13 cellular contexts compared by ENCODE assay signal in the genomic region with DNA sequence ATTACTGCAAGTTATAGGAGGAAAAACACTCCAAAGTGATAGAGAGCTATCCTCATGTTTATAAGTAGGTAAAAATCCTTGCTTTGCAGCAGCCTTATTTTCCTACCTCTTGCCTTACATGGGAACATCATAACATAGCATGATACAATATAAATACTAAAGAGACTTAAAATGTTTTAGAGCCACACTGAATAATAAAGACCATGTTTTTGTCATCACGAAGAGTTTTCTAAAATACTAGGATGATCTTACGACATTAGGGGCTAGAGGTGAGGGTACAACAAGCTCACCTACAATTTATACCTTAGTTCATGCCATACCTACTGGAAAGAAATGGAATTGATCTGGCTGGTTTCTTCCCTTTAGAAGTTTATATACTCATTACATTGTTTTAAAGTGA.
DNase-seq lines count a peak whose midpoint lies in the region; ATAC-seq and TF ChIP-seq lines count a peak whose summit lies in the region.
"Had no signal": no experiment of that assay in that cellular context is flagged by ENCODE, and none has a peak within 500 bp of the region (broad histone marks: within the 10 kb centered on the region; RNA-seq: fewer than 3 reads in every experiment).

No MANE protein-coding gene starts in this region.

- H3K36me3 ChIP-seq in A673 (ENCODE audit: insufficient read depth, low read length, poor library complexity, severe bottlenecking): peaks cover 4% of the 10 kb centered on the region
- H3K36me3 ChIP-seq in GM23248 (ENCODE audit: low read depth): no peaks in the 10 kb centered on the region
- H3K36me3 ChIP-seq in mammary epithelial cell (ENCODE audit: insufficient read depth, low read length): peaks cover 11% of the 10 kb centered on the region

- H3K27ac ChIP-seq in A673 (ENCODE audit: low read depth, low read length, poor library complexity, severe bottlenecking): no peak overlapping the region
- H3K27ac ChIP-seq in GM23248: 0 out of 2 replicates have a peak overlapping the region, but pooled peaks have one; percentile 88
- peak overlapping the region; percentile 92 for H3K27ac ChIP-seq in mammary epithelial cell (ENCODE audit: insufficient read depth, low read depth, low read length)

- CTCF ChIA-PET in A673 (lab: Charles Lee): no interaction called here
- CTCF ChIA-PET in mammary epithelial cell (lab: Charles Lee; ENCODE audit: low non-redundant PET): no interaction called here

- H3K4me1 ChIP-seq in A673 (ENCODE audit: insufficient read depth, low read length, poor library complexity, severe bottlenecking): peaks cover 36% of the 10 kb centered on the region
- peaks cover 53% of the 10 kb centered on the region for H3K4me1 ChIP-seq in GM23248 (ENCODE audit: insufficient read depth)
- H3K4me1 ChIP-seq in mammary epithelial cell (ENCODE audit: insufficient read depth, low read length): peaks cover 13% of the 10 kb centered on the region

- BruUV-seq in A673 (replicated peaks; lab: Mats Ljungman, UMichigan): no TSS peak
- BruUV-seq in mammary epithelial cell (replicated peaks; lab: Mats Ljungman, UMichigan): no TSS peak

- H3K9me2 ChIP-seq in GM23248 (ENCODE audit: insufficient read depth): no peaks in the 10 kb centered on the region

- DNase-seq in A673 (ENCODE audit: low spot score): no peak
- no peak for DNase-seq in GM23248
- DNase-seq in mammary epithelial cell: no peak
- DNase-seq in mesothelial cell of epicardium (ENCODE audit: low spot score in 2 of 2, unreplicated experiment in 2 of 2): no peak
- no peak for DNase-seq in effector memory CD8-positive, alpha-beta T cell
- no peak for DNase-seq in activated gamma-delta T cell (lab: John Stamatoyannopoulos, UW)
- DNase-seq in endothelial cell (ENCODE audit: low spot score): no peak
- no peak for DNase-seq in activated CD8-positive, alpha-beta memory T cell treated with anti-CD3 and anti-CD28 coated beads for 24 hours
- DNase-seq: activated CD4-positive, alpha-beta memory T cell treated with anti-CD3 and anti-CD28 coated beads, Interleukin-2, amount 10 ng/mL, durations not matched to agents 7 days and 5 days; activated naive CD4-positive, alpha-beta T cell treated with Interleukin-2 at 50 U/mL for 16 hours; CD4-positive, CD25-positive, alpha-beta regulatory T cell; NCI-H1436 had no signal

- H3K4me3 ChIP-seq in A673 (ENCODE audit: low read depth, low read length, poor library complexity, severe bottlenecking) (peak overlapping the region; percentile 53), GM23248 (peak overlapping the region; percentile 93), mammary epithelial cell (replicated peaks in 1 of 3; ENCODE audit: insufficient read depth in 1 of 3, low read depth in 2 of 3, low read length in 3 of 3) (peak overlapping the region; percentile 57 to 96 (median 94))

- ATAC-seq in effector memory CD8-positive, alpha-beta T cell (replicated peaks): no peak

- H4K20me1 ChIP-seq in GM23248 (ENCODE audit: insufficient read depth) (no peaks in the 10 kb centered on the region), mammary epithelial cell (ENCODE audit: insufficient read depth, low read length) (no peaks in the 10 kb centered on the region)

- peaks cover 43% of the 10 kb centered on the region for H3K4me1 Mint-ChIP-seq in mesothelial cell of epicardium
- H3K4me1 Mint-ChIP-seq in effector memory CD8-positive, alpha-beta T cell (ENCODE audit: low read depth in 2 of 2): peaks cover 7 to 22% of the 10 kb centered on the region in 2 donors
- H3K4me1 Mint-ChIP-seq in endothelial cell (ENCODE audit: unreplicated experiment): peaks cover 2% of the 10 kb centered on the region

- TF ChIP-seq CTCF in A673 (conservative IDR thresholded peaks at IDR 0.05; ENCODE audit: low read depth, low read length): no peak
- TF ChIP-seq CTCF in mammary epithelial cell (conservative IDR thresholded peaks at IDR 0.05 in 1 of 2, IDR thresholded peaks at IDR 0.05 in 1 of 2; ENCODE audit: extremely low read depth in 1 of 2, insufficient read depth in 1 of 2, low read depth in 1 of 2, low read length in 2 of 2): peak; percentile 10 to 18
- no peak for TF ChIP-seq CTCF in mesothelial cell of epicardium (IDR thresholded peaks at IDR 0.05; ENCODE audit: unreplicated experiment)
- no peak for TF ChIP-seq CTCF in endothelial cell (IDR thresholded peaks at IDR 0.05; ENCODE audit: unreplicated experiment)

- no peaks in the 10 kb centered on the region for H3K27me3 Mint-ChIP-seq in mesothelial cell of epicardium (ENCODE audit: low read depth)
- H3K27me3 Mint-ChIP-seq in effector memory CD8-positive, alpha-beta T cell: no peaks in the 10 kb centered on the region
- H3K27me3 Mint-ChIP-seq in endothelial cell (ENCODE audit: unreplicated experiment): no peaks in the 10 kb centered on the region
- H3K27me3 Mint-ChIP-seq: activated CD4-positive, alpha-beta memory T cell treated with anti-CD3 and anti-CD28 coated beads, Interleukin-2, amount 10 ng/mL, durations not matched to agents 7 days and 5 days; CD4-positive, CD25-positive, alpha-beta regulatory T cell had no signal

- H3K36me3 Mint-ChIP-seq in mesothelial cell of epicardium (peaks cover 7% of the 10 kb centered on the region), endothelial cell (ENCODE audit: low read depth, unreplicated experiment) (no peaks in the 10 kb centered on the region)
- H3K36me3 Mint-ChIP-seq in effector memory CD8-positive, alpha-beta T cell (ENCODE audit: insufficient read depth): no peaks in the 10 kb centered on the region

- peaks cover 71% of the 10 kb centered on the region for H3K79me2 ChIP-seq in GM23248 (ENCODE audit: insufficient read depth)
- H3K79me2 ChIP-seq in mammary epithelial cell (ENCODE audit: insufficient read depth, low read length): peaks cover 79% of the 10 kb centered on the region

- H2AFZ ChIP-seq in GM23248: no peak overlapping the region
- H2AFZ ChIP-seq in mammary epithelial cell (ENCODE audit: low read depth, low read length): no peak overlapping the region

- intact Hi-C loops in A673 (cut with micrococcal nuclease; ENCODE audit: unreplicated experiment): no loop called here
- intact Hi-C loops in mammary epithelial cell (cut with micrococcal nuclease): loop anchor here (5.0 to 10.0 kb wide), 2 partner anchors 304 to 406 kb away; no protein-coding TSS in a partner anchor

- H3K4me2 ChIP-seq in GM23248 (ENCODE audit: unreplicated experiment): peak overlapping the region; percentile 91
- peak overlapping the region; percentile 92 for H3K4me2 ChIP-seq in mammary epithelial cell (ENCODE audit: insufficient read depth, low read depth, low read length)

- peaks cover 27% of the 10 kb centered on the region for H3F3A ChIP-seq in GM23248 (ENCODE audit: insufficient read depth)

- in situ Hi-C loops in GM23248 (cut with MboI) (loop anchor here (25.0 kb wide), 1 partner anchor 1239 kb away; no protein-coding TSS in a partner anchor), mammary epithelial cell (cut with MboI; ENCODE audit: low sequenced_read_pairs in 2 of 2) (no loop called here)

- H3K9ac ChIP-seq in GM23248 (peak overlapping the region; percentile 90), mammary epithelial cell (ENCODE audit: insufficient read depth, low read length) (peak overlapping the region; percentile 87)

- H3K27ac Mint-ChIP-seq in mesothelial cell of epicardium (peak overlapping the region; percentile 64), endothelial cell (ENCODE audit: unreplicated experiment) (no peak overlapping the region)
- no peak overlapping the region for H3K27ac Mint-ChIP-seq in effector memory CD8-positive, alpha-beta T cell
- H3K27ac Mint-ChIP-seq: activated CD4-positive, alpha-beta memory T cell treated with anti-CD3 and anti-CD28 coated beads, Interleukin-2, amount 10 ng/mL, durations not matched to agents 7 days and 5 days; T-helper 1 cell treated with Interleukin-12 subunit alpha and Interleukin-12 subunit beta and Interleukin-4 antibody, amounts not matched to agents 30 μg/mL and 1 μg/mL, for 36 hours had no signal

- dilution Hi-C loops in mammary epithelial cell (cut with HindIII; ENCODE audit: low sequenced_read_pairs): no loop called here

- POLR2A ChIA-PET in A673 (lab: Charles Lee; ENCODE audit: low non-redundant PET): no interaction called here

- H3K4me3 Mint-ChIP-seq in mesothelial cell of epicardium (peak overlapping the region; percentile 60), endothelial cell (ENCODE audit: unreplicated experiment) (no peak overlapping the region)
- no peak overlapping the region for H3K4me3 Mint-ChIP-seq in effector memory CD8-positive, alpha-beta T cell
- H3K4me3 Mint-ChIP-seq: activated CD4-positive, alpha-beta memory T cell treated with anti-CD3 and anti-CD28 coated beads, Interleukin-2, amount 10 ng/mL, durations not matched to agents 7 days and 5 days; CD4-positive, CD25-positive, alpha-beta regulatory T cell; T-helper 1 cell treated with Interleukin-12 subunit alpha and Interleukin-12 subunit beta and Interleukin-4 antibody, amounts not matched to agents 30 μg/mL and 1 μg/mL, for 36 hours had no signal

- H3K9me3 ChIP-seq in A673 (ENCODE audit: low read depth, low read length, poor library complexity, severe bottlenecking): no peaks in the 10 kb centered on the region
- no peaks in the 10 kb centered on the region for H3K9me3 ChIP-seq in GM23248 (ENCODE audit: low read depth)
- H3K9me3 ChIP-seq in mammary epithelial cell (replicated peaks; ENCODE audit: insufficient read depth, low read length): no peaks in the 10 kb centered on the region

- WGBS in GM23248 (ENCODE audit: low coverage in 1 of 2, low lambda C conversion rate in 2 of 2, missing lambda C conversion rate in 2 of 2), 2 experiments: 6 to 8% methylated on average over 2 of the region's 2 CpGs
- 0% methylated on average over 2 of the region's 2 CpGs for WGBS in mammary epithelial cell (ENCODE audit: low coverage, missing lambda C conversion rate)

- H3K9me3 Mint-ChIP-seq in mesothelial cell of epicardium: no peaks in the 10 kb centered on the region
- H3K9me3 Mint-ChIP-seq in effector memory CD8-positive, alpha-beta T cell: no peaks in the 10 kb centered on the region
- H3K9me3 Mint-ChIP-seq in endothelial cell (ENCODE audit: unreplicated experiment): no peaks in the 10 kb centered on the region
- H3K9me3 Mint-ChIP-seq: activated CD4-positive, alpha-beta memory T cell treated with anti-CD3 and anti-CD28 coated beads, Interleukin-2, amount 10 ng/mL, durations not matched to agents 7 days and 5 days; CD4-positive, CD25-positive, alpha-beta regulatory T cell; T-helper 1 cell treated with Interleukin-12 subunit alpha and Interleukin-12 subunit beta and Interleukin-4 antibody, amounts not matched to agents 30 μg/mL and 1 μg/mL, for 36 hours had no signal

- H3K27me3 ChIP-seq in A673 (replicated peaks; ENCODE audit: insufficient read depth, low read depth, low read length, poor library complexity): no peaks in the 10 kb centered on the region
- no peaks in the 10 kb centered on the region for H3K27me3 ChIP-seq in GM23248 (replicated peaks; ENCODE audit: insufficient read depth)
- H3K27me3 ChIP-seq in mammary epithelial cell (ENCODE audit: insufficient read depth, low read length): no peaks in the 10 kb centered on the region

Comparison
In these comparisons a context has a peak if more than half of its experiments do, and no peak if none do; other contexts are left out.
1. CTCF ChIP-seq: peak in mammary epithelial cell (2 of 2); none in A673 (single experiment), mesothelial cell of epicardium (single experiment) and endothelial cell (single experiment).
2. Peak in every context shown above with its lines, with median percentiles within 50 percentile points of each other: H3K4me3 ChIP-seq.